Comparison of ENCODE assay signal across 15 cellular contexts in the genomic region with DNA sequence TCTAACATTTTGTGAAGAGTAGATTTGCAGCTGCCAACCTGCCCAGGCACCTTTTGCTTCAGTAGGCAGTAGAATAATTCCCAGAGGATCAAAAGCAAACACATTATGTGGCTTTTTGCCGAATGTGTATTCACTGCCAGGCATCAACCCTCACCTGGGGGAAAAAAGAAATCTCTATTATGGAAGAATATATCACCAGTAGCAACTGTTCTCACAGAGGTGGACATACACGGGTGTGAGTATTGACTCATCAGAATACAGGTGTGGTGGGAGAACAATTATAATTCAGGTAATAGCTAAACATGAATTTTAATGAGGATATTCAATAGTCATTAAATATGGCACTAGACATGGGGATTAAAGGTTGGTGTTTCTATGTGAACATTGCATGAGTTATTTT.
DNase-seq lines count a peak whose midpoint lies in the region; ATAC-seq, FAIRE-seq and TF ChIP-seq lines count a peak whose summit lies in the region.
"Had no signal": no experiment of that assay in that cellular context is flagged by ENCODE, and none has a peak within 500 bp of the region (broad histone marks: within the 10 kb centered on the region; RNA-seq: fewer than 3 reads in every experiment).

No MANE protein-coding gene starts in this region.

- DNase-seq in DMS79 (lab: John Stamatoyannopoulos, UW), result peak; percentile 5
- DNase-seq in NCI-H1436 (lab: John Stamatoyannopoulos, UW), result peak; percentile 91
- peak; percentile 29 for DNase-seq in NCI-H526 treated with DMSO at 0.1 percent for 48 hours (lab: John Stamatoyannopoulos, UW)
- no peak for DNase-seq in GM13977 (ENCODE audit: low spot score)
- DNase-seq in omental fat pad (ENCODE audit: low spot score), result no peak
- no peak for DNase-seq in neuronal stem cell (ENCODE audit: low spot score)
- DNase-seq in small intestine, result no peak
- DNase-seq: activated CD4-positive, alpha-beta T cell treated with anti-CD3 and anti-CD28 coated beads, Interleukin-2, amount 50 U/mL, for 1 hour; activated naive CD4-positive, alpha-beta T cell treated with Interleukin-2 at 50 U/mL for 16 hours; CD8-positive, alpha-beta T cell; RPMI8226; stimulated activated CD4-positive, alpha-beta T cell treated with anti-CD3 and anti-CD28 coated beads, Interleukin-2, amount 100 ng/mL, for 48 hours had no signal

- no peak overlapping the region for H2BK15ac ChIP-seq in neuronal stem cell (ENCODE audit: low read length)

- TF ChIP-seq CTCF in GM13977 (IDR thresholded peaks at IDR 0.05; ENCODE audit: extremely low read depth, insufficient read depth, missing control alignments), result no peak
- TF ChIP-seq CTCF in omental fat pad (IDR thresholded peaks at IDR 0.05), result no peak

- no peak overlapping the region for H2BK120ac ChIP-seq in neuronal stem cell (ENCODE audit: low read depth, low read length)

- no peak overlapping the region for H4K8ac ChIP-seq in neuronal stem cell (ENCODE audit: low read depth, low read length)

- H3K9me3 ChIP-seq in neuronal stem cell (replicated peaks in 1 of 2; ENCODE audit: control insufficient read depth in 2 of 2, insufficient read depth in 1 of 2, low read depth in 1 of 2, low read length in 2 of 2) (peaks cover 0 to 2% of the 10 kb centered on the region in 2 donors), small intestine (ENCODE audit: control insufficient read depth, low read depth) (no peaks in the 10 kb centered on the region)
- H3K9me3 ChIP-seq: neutrophil had no signal

- H3K14ac ChIP-seq in neuronal stem cell (ENCODE audit: low read length), result no peak overlapping the region

- H3K79me1 ChIP-seq in neuronal stem cell (ENCODE audit: low read depth, low read length), result no peaks in the 10 kb centered on the region

- in situ Hi-C loops in GM13977 (cut with MboI; ENCODE audit: low pct_unique_long_range_greater_than_20kb, low sequenced_read_pairs, unreplicated experiment), result no loop called here

- H2BK12ac ChIP-seq in neuronal stem cell (ENCODE audit: low read length), result no peak overlapping the region

- no peak overlapping the region for H2AK5ac ChIP-seq in neuronal stem cell (ENCODE audit: low read depth, low read length)

- no peak overlapping the region for H3K4ac ChIP-seq in neuronal stem cell (ENCODE audit: low read length)

- no CpG with 5 or more reads among the region's 2 CpGs for WGBS in neuronal stem cell (ENCODE audit: extremely low coverage in 2 of 2, insufficient read length in 2 of 2, insufficient replicate concordance in 1 of 2), 2 donors
- WGBS in small intestine, 3 donors, result 70 to 83% (median 71%) methylated on average over 2 of the region's 2 CpGs

- H4K91ac ChIP-seq in neuronal stem cell (ENCODE audit: low read depth, low read length, poor library complexity), result no peak overlapping the region

- H3K4me2 ChIP-seq in neuronal stem cell (ENCODE audit: insufficient read depth, low read length, poor library complexity, severe bottlenecking), result no peak overlapping the region

- FAIRE-seq in small intestine (lab: Jason Lieb, UNC), result no peak
- FAIRE-seq: colon had no signal

- H3K4me3 ChIP-seq in neuronal stem cell (ENCODE audit: low read length in 2 of 2) (no peak overlapping the region), small intestine (ENCODE audit: low read depth in 1 of 2, low read length in 2 of 2) (no peak overlapping the region)

- no peak overlapping the region for H3K27ac ChIP-seq in neuronal stem cell (replicated peaks; ENCODE audit: low read length)
- no peak overlapping the region for H3K27ac ChIP-seq in small intestine (ENCODE audit: low read depth in 1 of 2, low read length in 1 of 2)
- H3K27ac ChIP-seq: neutrophil had no signal

- ATAC-seq in esophagus mucosa (peak; percentile 90), omental fat pad (ENCODE audit: low FRiP score) (no peak)
- ATAC-seq: CD8-positive, alpha-beta T cell had no signal

- H3K9ac ChIP-seq in neuronal stem cell (ENCODE audit: low read depth, low read length, poor library complexity), result no peak overlapping the region

- H2AFZ ChIP-seq in neuronal stem cell (ENCODE audit: low read length), result no peak overlapping the region

- H3K23ac ChIP-seq in neuronal stem cell (ENCODE audit: low read depth, low read length, poor library complexity), result no peak overlapping the region

- H2BK5ac ChIP-seq in neuronal stem cell (ENCODE audit: low read length), result no peak overlapping the region

- H3K36me3 ChIP-seq in neuronal stem cell (replicated peaks in 1 of 2; ENCODE audit: control insufficient read depth in 2 of 2, insufficient read depth in 2 of 2, low read length in 2 of 2) (no peaks in the 10 kb centered on the region), small intestine (ENCODE audit: control insufficient read depth in 2 of 2, insufficient read depth in 2 of 2, low read length in 2 of 2) (no peaks in the 10 kb centered on the region)
- H3K36me3 ChIP-seq: neutrophil had no signal

- H3K4me1 ChIP-seq in neuronal stem cell (ENCODE audit: control insufficient read depth in 2 of 2, insufficient read depth in 1 of 2, low read depth in 1 of 2, low read length in 2 of 2), result peaks cover 0 to 5% of the 10 kb centered on the region in 2 donors
- H3K4me1 ChIP-seq in small intestine (ENCODE audit: control insufficient read depth in 2 of 2, insufficient read depth in 1 of 2, low read depth in 1 of 2, low read length in 1 of 2), result no peaks in the 10 kb centered on the region

- H3K27me3 ChIP-seq in neuronal stem cell (ENCODE audit: control insufficient read depth in 3 of 3, insufficient read depth in 3 of 3, low read depth in 1 of 3, low read length in 3 of 3), result no peaks in the 10 kb centered on the region
- H3K27me3 ChIP-seq in small intestine (ENCODE audit: control insufficient read depth in 2 of 2, insufficient read depth in 2 of 2, low read length in 2 of 2), result no peaks in the 10 kb centered on the region
- H3K27me3 ChIP-seq: neutrophil had no signal

- no peak overlapping the region for H3K18ac ChIP-seq in neuronal stem cell (ENCODE audit: low read length)

Comparison
In these comparisons a context has a peak if more than half of its experiments do, and no peak if none do; other contexts are left out.
1. DNase-seq: peak in DMS79 (single experiment), NCI-H1436 (single experiment) and NCI-H526 treated with DMSO at 0.1 percent for 48 hours (single experiment); none in GM13977 (single experiment), omental fat pad (single experiment), neuronal stem cell (single experiment) and small intestine (single experiment).